13 cellular contexts compared by ENCODE assay signal in genomic region chr10:12509016-12509793, GRCh38.
DNase-seq lines count a peak whose midpoint lies in the region; ATAC-seq and TF ChIP-seq lines count a peak whose summit lies in the region.
"Had no signal": no experiment of that assay in that cellular context is flagged by ENCODE, and none has a peak within 500 bp of the region (broad histone marks: within the 10 kb centered on the region; RNA-seq: fewer than 3 reads in every experiment).

No MANE protein-coding gene starts in this region.

- WGBS in suprapubic skin = 95% methylated on average over 5 of the region's 5 CpGs

- TF ChIP-seq EP300 in suprapubic skin (IDR thresholded peaks at IDR 0.05) = no peak

- no peaks in the 10 kb centered on the region for H3K4me1 ChIP-seq in breast epithelium
- H3K4me1 ChIP-seq in suprapubic skin = peaks cover 8% of the 10 kb centered on the region
- H3K4me1 ChIP-seq in BE2C = peaks cover 5% of the 10 kb centered on the region

- H3K27ac ChIP-seq in breast epithelium (no peak overlapping the region), suprapubic skin (no peak overlapping the region)
- H3K27ac ChIP-seq: body of pancreas had no signal

- H3K9me3 ChIP-seq in breast epithelium (no peaks in the 10 kb centered on the region), suprapubic skin (no peaks in the 10 kb centered on the region), BE2C (no peaks in the 10 kb centered on the region)
- H3K9me3 ChIP-seq: body of pancreas had no signal

- TF ChIP-seq CTCF in breast epithelium (IDR thresholded peaks at IDR 0.05) = no peak
- TF ChIP-seq CTCF in epithelial cell of esophagus (IDR thresholded peaks at IDR 0.05; ENCODE audit: insufficient read depth, low read depth, low read length, missing control alignments) = no peak
- no peak for TF ChIP-seq CTCF in suprapubic skin (IDR thresholded peaks at IDR 0.05)
- TF ChIP-seq CTCF in BE2C (IDR thresholded peaks at IDR 0.05; ENCODE audit: low read depth, low read length) = no peak

- in situ Hi-C loops in T47D (cut with HindIII; ENCODE audit: low pct_unique_long_range_greater_than_20kb, low sequenced_read_pairs) = no loop called here

- no peaks in the 10 kb centered on the region for H3K36me3 ChIP-seq in breast epithelium
- no peaks in the 10 kb centered on the region for H3K36me3 ChIP-seq in suprapubic skin
- H3K36me3 ChIP-seq in BE2C = no peaks in the 10 kb centered on the region

- DNase-seq in T47D (ENCODE audit: low read depth in 1 of 2, low spot score in 1 of 2) = peak; percentile 65 to 66
- DNase-seq in breast epithelium (ENCODE audit: low spot score in 2 of 2) = no peak
- DNase-seq in epithelial cell of esophagus (ENCODE audit: low read depth) = peak; percentile 7
- DNase-seq in suprapubic skin (ENCODE audit: low spot score in 2 of 2) = peak; percentile 24 to 25
- no peak for DNase-seq in HuH-7.5 (ENCODE audit: low spot score)
- DNase-seq in BE2C = no peak
- DNase-seq in DMS153 (lab: John Stamatoyannopoulos, UW) = no peak
- DNase-seq: activated CD4-positive, CD25-positive, alpha-beta regulatory T cell treated with anti-CD3 and anti-CD28 coated beads, Interleukin-2, amount 50 U/mL, for 72 hours; activated gamma-delta T cell; body of pancreas; NCI-H146; SHP77 treated with DMSO at 0.1 percent for 48 hours had no signal

- no peak for TF ChIP-seq POLR2A in breast epithelium (IDR thresholded peaks at IDR 0.05)
- no peak for TF ChIP-seq POLR2A in suprapubic skin (IDR thresholded peaks at IDR 0.05)

- peak; percentile 49 for ATAC-seq in HG03565 (IDR thresholded peaks at IDR 0.05; ENCODE audit: unreplicated experiment)
- ATAC-seq: body of pancreas had no signal

- no peak overlapping the region for H3K4me3 ChIP-seq in breast epithelium
- no peak overlapping the region for H3K4me3 ChIP-seq in epithelial cell of esophagus (ENCODE audit: low read length)
- H3K4me3 ChIP-seq in suprapubic skin = no peak overlapping the region
- H3K4me3 ChIP-seq in BE2C (ENCODE audit: low read depth, low read length) = no peak overlapping the region
- H3K4me3 ChIP-seq: body of pancreas had no signal

- intact Hi-C loops in breast epithelium (cut with DNase I; ENCODE audit: low total_unique reads) = no loop called here

- H3K27me3 ChIP-seq in breast epithelium = no peaks in the 10 kb centered on the region
- H3K27me3 ChIP-seq in suprapubic skin = no peaks in the 10 kb centered on the region
- no peaks in the 10 kb centered on the region for H3K27me3 ChIP-seq in BE2C
- H3K27me3 ChIP-seq: body of pancreas had no signal

Comparison
In these comparisons a context has a peak if more than half of its experiments do, and no peak if none do; other contexts are left out.
1. DNase-seq: peak in T47D (2 of 2), epithelial cell of esophagus (single experiment) and suprapubic skin (2 of 2); none in breast epithelium (0 of 2), HuH-7.5 (single experiment), BE2C (single experiment) and DMS153 (single experiment).